8 cellular contexts compared by ENCODE assay signal in the genomic region with DNA sequence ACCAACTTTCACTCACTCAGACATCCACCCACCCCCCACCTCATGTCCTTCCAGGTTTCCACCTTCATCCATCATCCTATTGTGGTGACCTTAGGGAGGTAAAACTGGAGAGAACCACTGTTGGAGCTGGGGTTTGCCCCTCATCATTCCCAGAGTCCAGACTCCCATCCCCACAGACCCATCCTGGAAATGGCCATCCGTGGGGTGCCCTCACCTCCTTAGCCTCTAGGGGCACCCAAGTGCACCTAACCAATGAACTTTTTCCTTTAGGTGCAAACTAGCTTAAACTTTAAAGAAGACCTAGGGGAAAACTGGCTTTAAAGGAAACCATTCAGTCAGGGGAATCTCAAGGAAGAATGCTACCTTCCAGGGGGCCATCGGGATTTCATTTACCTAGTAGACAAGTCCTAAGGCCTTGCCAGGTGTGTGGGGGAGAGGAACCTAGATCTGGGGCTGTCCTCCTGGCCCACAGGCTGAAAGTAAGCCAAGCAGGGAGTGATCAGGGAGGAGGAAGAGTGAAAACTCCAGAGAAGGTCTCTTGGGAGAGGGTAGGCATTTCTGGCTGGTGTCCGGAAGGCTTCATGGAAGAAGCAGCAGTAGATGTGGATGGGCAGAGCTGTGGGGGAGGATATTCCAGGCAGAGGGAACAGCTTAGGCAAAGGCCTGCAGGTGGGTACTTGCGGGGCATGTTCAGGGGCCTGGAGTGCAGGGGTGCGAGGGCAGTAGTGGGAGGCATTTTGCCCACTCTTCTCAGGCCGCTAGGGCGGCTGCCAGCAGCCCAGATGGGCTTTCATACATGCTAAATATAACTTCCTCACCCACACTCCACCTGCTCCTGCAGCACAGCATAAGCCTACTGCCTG. TPM values are rescaled to one million over a fixed set of nuclear protein-coding genes. Genes with fewer than 3 reads are reported as not detected.
DNase-seq lines count a peak whose midpoint lies in the region; ATAC-seq and TF ChIP-seq lines count a peak whose summit lies in the region.

No MANE protein-coding gene starts in this region.

- H3K27me3 Mint-ChIP-seq in neural crest cell (ENCODE audit: low read depth), result peaks cover 15% of the 10 kb centered on the region

- peak overlapping the region; percentile 71 for H3K4me3 Mint-ChIP-seq in neural crest cell

- no peaks in the 10 kb centered on the region for H3K9me3 Mint-ChIP-seq in neural crest cell

- H3K4me1 Mint-ChIP-seq in neural crest cell, result peaks cover 26% of the 10 kb centered on the region

- no peaks in the 10 kb centered on the region for H3K36me3 Mint-ChIP-seq in neural crest cell (ENCODE audit: low read depth)

- no peak overlapping the region for H3K27ac Mint-ChIP-seq in neural crest cell (ENCODE audit: unreplicated experiment)

- DNase-seq in stimulated activated CD4-positive, alpha-beta T cell treated with anti-CD3 and anti-CD28 coated beads, Interleukin-4, amount 100 ng/mL, for 1 hour, result peak; percentile 41
- no peak for DNase-seq in stimulated activated CD4-positive, alpha-beta T cell treated with anti-CD3 and anti-CD28 coated beads, Interleukin-4, amount 100 ng/mL, for 4 hours
- peak; percentile 47 for DNase-seq in OCI-M1 (lab: John Stamatoyannopoulos, UW)
- DNase-seq in cerebellum (ENCODE audit: low spot score), result peak; percentile 28
- peak; percentile 42 for DNase-seq in neural crest cell (ENCODE audit: low read depth, low spot score)
- DNase-seq in middle frontal gyrus (ENCODE audit: extremely low spot score, low spot score), result no peak

- ATAC-seq in HG03469 (IDR thresholded peaks at IDR 0.05; ENCODE audit: unreplicated experiment) (no peak), HG03095 (IDR thresholded peaks at IDR 0.05; ENCODE audit: unreplicated experiment) (no peak)

- peak; percentile 57 for TF ChIP-seq CTCF in neural crest cell (conservative IDR thresholded peaks at IDR 0.05)

RNA-seq across cellular contexts. Expression of gene RGS14, which starts 11.6 kb away (rescaled TPM):
- total RNA-seq in cerebellum, result 1.8 TPM
- total RNA-seq in neural crest cell, result 12.3 and 15.7 TPM in 2 replicates

RNA-seq across cellular contexts. Expression of gene SLC34A1, which starts 15.0 kb away (rescaled TPM):
- total RNA-seq in cerebellum (not detected), neural crest cell (0.16 TPM in 1 of 2 replicates, not detected in the other)

RNA-seq across cellular contexts. Expression of gene LMAN2, which starts 17.8 kb away (rescaled TPM):
- total RNA-seq in cerebellum (69.0 TPM), neural crest cell (73.0 and 80.5 TPM in 2 replicates)

RNA-seq across cellular contexts. Expression of gene PFN3, which starts 31.2 kb away (rescaled TPM):
- not detected for total RNA-seq in cerebellum
- total RNA-seq in neural crest cell, result not detected in 2 replicates

RNA-seq across cellular contexts. Expression of gene F12, which starts 40.1 kb away (rescaled TPM):
- 3.3 TPM for total RNA-seq in cerebellum
- total RNA-seq in neural crest cell, result 2.3 and 2.7 TPM in 2 replicates

Comparison
In these comparisons a context has a peak if more than half of its experiments do, and no peak if none do; other contexts are left out.
1. DNase-seq: peak in stimulated activated CD4-positive, alpha-beta T cell treated with anti-CD3 and anti-CD28 coated beads, Interleukin-4, amount 100 ng/mL, for 1 hour (single experiment), OCI-M1 (single experiment), cerebellum (single experiment) and neural crest cell (single experiment); none in stimulated activated CD4-positive, alpha-beta T cell treated with anti-CD3 and anti-CD28 coated beads, Interleukin-4, amount 100 ng/mL, for 4 hours (0 of 2) and middle frontal gyrus (single experiment).